ENCODE assay signal across 31 cellular contexts in the genomic region with DNA sequence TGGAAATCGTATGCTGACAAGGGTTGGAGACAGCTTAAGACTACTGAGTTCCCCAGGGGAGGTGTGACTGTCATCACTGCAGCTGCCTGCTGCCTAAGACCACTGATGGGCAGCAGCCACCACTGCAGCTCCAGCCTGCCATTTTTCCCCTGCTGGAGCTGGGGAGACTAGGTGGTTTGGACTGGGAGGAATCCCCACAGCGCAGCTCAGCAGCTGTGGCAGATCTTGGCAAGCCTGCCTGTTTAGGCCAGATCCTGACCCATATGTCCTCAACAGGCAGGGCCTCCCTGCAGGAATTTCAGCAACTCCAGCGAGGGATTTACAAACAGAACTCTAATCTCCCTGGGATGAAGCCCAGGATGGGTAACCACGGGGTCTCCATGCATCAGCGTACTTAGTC.
A peak's percentile ranks its signal among the peaks of the same experiment; 100 is the strongest.
DNase-seq lines count a peak whose midpoint lies in the region; ATAC-seq, FAIRE-seq and TF ChIP-seq lines count a peak whose summit lies in the region.
"Had no signal": no experiment of that assay in that cellular context is flagged by ENCODE, and none has a peak within 500 bp of the region (broad histone marks: within the 10 kb centered on the region; RNA-seq: fewer than 3 reads in every experiment).

No MANE protein-coding gene starts in this region.

- H2AK5ac ChIP-seq in H9 (ENCODE audit: insufficient read length, low read length) (no peak overlapping the region), H1 (ENCODE audit: low read depth, low read length) (no peak overlapping the region), mesendoderm (ENCODE audit: low read length) (no peak overlapping the region)

- no peaks in the 10 kb centered on the region; a peak in 2 of 5 replicates for H3K9me3 Mint-ChIP-seq in H9
- H3K9me3 Mint-ChIP-seq in stimulated activated memory B cell treated with anti-CD40 and anti-IgM and Interleukin-4, amounts not matched to agents 10 μg/mL and 1 μg/mL and 100 μg/mL, for 72 hours = peaks cover 25% of the 10 kb centered on the region
- H3K9me3 Mint-ChIP-seq: brain had no signal

- no peak for TF ChIP-seq POLR2A in H1 (IDR thresholded peaks at IDR 0.05; ENCODE audit: control extremely low read depth in 1 of 2, low read depth in 2 of 2, low read length in 2 of 2)

- no peak overlapping the region for H3K4me3 Mint-ChIP-seq in H9
- H3K4me3 Mint-ChIP-seq in stimulated activated memory B cell treated with anti-CD40 and anti-IgM and Interleukin-4, amounts not matched to agents 10 μg/mL and 1 μg/mL and 100 μg/mL, for 72 hours = no peak overlapping the region
- H3K4me3 Mint-ChIP-seq: activated T-cell treated with anti-CD3 and anti-CD28 coated beads, Interleukin-2, amount 50 U/mL, for 4 hours; brain; CD8-positive, alpha-beta T cell had no signal

- H3K4me1 Mint-ChIP-seq in H9 = peaks cover 10 to 11% of the 10 kb centered on the region in 2 experiments
- no peaks in the 10 kb centered on the region for H3K4me1 Mint-ChIP-seq in stimulated activated memory B cell treated with anti-CD40 and anti-IgM and Interleukin-4, amounts not matched to agents 10 μg/mL and 1 μg/mL and 100 μg/mL, for 72 hours
- H3K4me1 Mint-ChIP-seq: brain had no signal

- DNase-seq in DMS53 (lab: John Stamatoyannopoulos, UW) (peak; percentile 0), DMS53 treated with DMSO at 0.1 percent for 48 hours (lab: John Stamatoyannopoulos, UW; ENCODE audit: unreplicated experiment) (no peak), H9 (peak; percentile 87), H1 (ENCODE audit: low read depth in 1 of 2, low spot score in 2 of 2) (peak in 1 of 2 experiments; percentile 19), mesendoderm (peak; percentile 78), NCI-H1048 (lab: John Stamatoyannopoulos, UW) (no peak), NCI-H526 treated with DMSO at 0.1 percent for 48 hours (lab: John Stamatoyannopoulos, UW) (no peak)
- DNase-seq: 8988T; activated CD4-positive, alpha-beta T cell treated with anti-CD3 and anti-CD28 coated beads for 4 hours; activated naive CD4-positive, alpha-beta T cell treated with Interleukin-2 at 50 U/mL for 16 hours; activated T-cell treated with anti-CD3 and anti-CD28 coated beads, Interleukin-2, amount 50 U/mL, for 4 hours; adrenal gland; AML-193; CD8-positive, alpha-beta T cell; DND-41; effector CD4-positive, alpha-beta T cell; foreskin melanocyte; GM23248; NCI-H1092 treated with DMSO at 0.1 percent for 48 hours; NCI-H2029 treated with DMSO at 0.1 percent for 48 hours; NCI-H226; NK-92 treated with Interleukin-12 subunit alpha and Interleukin-12 subunit beta, amount 100 ng/mL, for 24 hours; stimulated activated CD4-positive, alpha-beta T cell treated with anti-CD3 and anti-CD28 coated beads, Interleukin-15, amount 100 ng/mL, for 24 hours; stomach had no signal

- no peak overlapping the region for H3T11ph ChIP-seq in H9 (ENCODE audit: low read length)

- H3K4me1 ChIP-seq in H9 (ENCODE audit: insufficient read depth, low read length) = no peaks in the 10 kb centered on the region
- no peaks in the 10 kb centered on the region for H3K4me1 ChIP-seq in H1 (replicated peaks in 1 of 4; ENCODE audit: control insufficient read depth in 3 of 4, insufficient read depth in 4 of 4, low read length in 3 of 4)
- H3K4me1 ChIP-seq in mesendoderm (ENCODE audit: control insufficient read depth, low read depth, low read length) = no peaks in the 10 kb centered on the region
- H3K4me1 ChIP-seq: adrenal gland, stomach, tibial nerve had no signal

- POLR2A ChIA-PET in H1 (lab: Charles Lee; ENCODE audit: partially characterized antibody) = no interaction called here

- H4K8ac ChIP-seq in H9 (replicated peaks; ENCODE audit: insufficient read length, low read depth, low read length) = no peak overlapping the region
- peak overlapping the region; percentile 31; the same call in 1 of the 2 replicates for H4K8ac ChIP-seq in H1 (ENCODE audit: extremely low read depth, insufficient read depth, low read length)
- no peak overlapping the region for H4K8ac ChIP-seq in mesendoderm (ENCODE audit: low read depth, low read length)

- H3K79me1 ChIP-seq in H9 (ENCODE audit: insufficient read depth, low read depth, low read length, poor library complexity, severe bottlenecking) = no peaks in the 10 kb centered on the region
- no peaks in the 10 kb centered on the region for H3K79me1 ChIP-seq in H1 (ENCODE audit: low read depth, low read length)
- H3K79me1 ChIP-seq in mesendoderm (ENCODE audit: low read length) = no peaks in the 10 kb centered on the region

- no peaks in the 10 kb centered on the region for H3K9me3 ChIP-seq in H9 (ENCODE audit: control insufficient read depth, low read depth, low read length)
- no peaks in the 10 kb centered on the region for H3K9me3 ChIP-seq in H1 (ENCODE audit: insufficient read depth in 2 of 2, low read depth in 1 of 2, low read length in 1 of 2)
- H3K9me3 ChIP-seq: adrenal gland, tibial nerve had no signal

- no peaks in the 10 kb centered on the region for H3K27me3 ChIP-seq in H9 (ENCODE audit: insufficient read depth, low read length)
- no peaks in the 10 kb centered on the region for H3K27me3 ChIP-seq in H1 (replicated peaks in 1 of 4; ENCODE audit: control insufficient read depth in 3 of 4, extremely low read depth in 1 of 4, insufficient read depth in 3 of 4, low read length in 3 of 4)
- no peaks in the 10 kb centered on the region for H3K27me3 ChIP-seq in mesendoderm (ENCODE audit: insufficient read depth, low read length, poor library complexity)
- H3K27me3 ChIP-seq: adrenal gland, stomach, tibial nerve had no signal

- H2AFZ ChIP-seq in H9 (ENCODE audit: low read length) (no peak overlapping the region), H1 (ENCODE audit: low read length) (peak overlapping the region; percentile 85)
- H2AFZ ChIP-seq: GM23248 had no signal

- no peak for TF ChIP-seq EP300 in H1 (IDR thresholded peaks at IDR 0.05; ENCODE audit: borderline replicate concordance in 1 of 2, low read depth in 2 of 2, low read length in 2 of 2)

- no peaks in the 10 kb centered on the region for H4K20me1 ChIP-seq in H9 (ENCODE audit: control insufficient read depth, insufficient read depth, insufficient read length)
- H4K20me1 ChIP-seq in H1 (replicated peaks in 1 of 2; ENCODE audit: control insufficient read depth in 1 of 2, insufficient read depth in 2 of 2, low read length in 2 of 2) = no peaks in the 10 kb centered on the region

- H3K4me2 ChIP-seq in H9 (ENCODE audit: insufficient read depth, insufficient read length, low read length) (no peak overlapping the region), H1 (ENCODE audit: insufficient read depth in 1 of 2, low read depth in 2 of 2, low read length in 2 of 2) (no peak overlapping the region), mesendoderm (ENCODE audit: low read length) (no peak overlapping the region)

- CTCF ChIA-PET in H1 (lab: Charles Lee; ENCODE audit: partially characterized antibody) = interaction anchor here (1.0 to 1.8 kb wide), 6 partner anchors 9 to 335 kb away, joined by 3 to 6 read pairs (median 3); no protein-coding TSS in a partner anchor

- no peak overlapping the region for H3K18ac ChIP-seq in H9 (ENCODE audit: insufficient read length, low read depth, low read length)
- H3K18ac ChIP-seq in H1 (ENCODE audit: extremely low read depth, low read length) = no peak overlapping the region
- H3K18ac ChIP-seq in mesendoderm (ENCODE audit: low read length) = no peak overlapping the region

- peak; percentile 28 for FAIRE-seq in H1 (lab: Jason Lieb, UNC)
- FAIRE-seq: keratinocyte had no signal

- H2BK12ac ChIP-seq in H9 (ENCODE audit: insufficient read length, low read depth, low read length) (no peak overlapping the region), H1 (ENCODE audit: low read depth, low read length) (no peak overlapping the region)

- no CpG with 5 or more reads among the region's 5 CpGs for WGBS in H9 (ENCODE audit: extremely low coverage, insufficient read length, low lambda C conversion rate)
- WGBS in H1 (ENCODE audit: extremely low coverage in 1 of 2, insufficient coverage in 1 of 2, insufficient read length in 1 of 2, insufficient replicate concordance in 2 of 2, low coverage in 1 of 2, low lambda C conversion rate in 2 of 2, missing lambda C conversion rate in 1 of 2), 2 experiments = 85% methylated on average over 5 of the region's 5 CpGs; no CpG with 5 or more reads in 1 of the 2 experiments
- WGBS in mesendoderm (ENCODE audit: extremely low coverage, insufficient coverage, low lambda C conversion rate) = no CpG with 5 or more reads among the region's 5 CpGs

- no peak overlapping the region for H2BK20ac ChIP-seq in H9 (ENCODE audit: low read depth, low read length, poor library complexity, severe bottlenecking)
- no peak overlapping the region for H2BK20ac ChIP-seq in H1 (ENCODE audit: low read length)

- no peak overlapping the region for H2BK5ac ChIP-seq in H9 (ENCODE audit: insufficient read length, low read length)
- peak overlapping the region; percentile 24; the same call in 1 of the 2 replicates for H2BK5ac ChIP-seq in H1 (ENCODE audit: low read depth, low read length)
- no peak overlapping the region for H2BK5ac ChIP-seq in mesendoderm (ENCODE audit: low read length)

- H3K56ac ChIP-seq in H9 (ENCODE audit: insufficient read length, low read depth, low read length) = no peak overlapping the region
- no peak overlapping the region for H3K56ac ChIP-seq in H1 (replicated peaks; ENCODE audit: insufficient read length, low read depth, low read length)
- H3K56ac ChIP-seq in mesendoderm (ENCODE audit: low read length) = no peak overlapping the region

- H3K9ac ChIP-seq in H9 (ENCODE audit: extremely low read depth, insufficient read length, low read length) = no peak overlapping the region
- H3K9ac ChIP-seq in H1 (replicated peaks in 1 of 4; ENCODE audit: extremely low read depth in 1 of 4, low read depth in 3 of 4, low read length in 3 of 4) = no peak overlapping the region
- H3K9ac ChIP-seq in mesendoderm (ENCODE audit: low read length) = no peak overlapping the region
- H3K9ac ChIP-seq: GM23248 had no signal

- H3K4me3 ChIP-seq in H1 (ENCODE audit: extremely low read depth in 1 of 4, insufficient read depth in 2 of 4, low read depth in 3 of 4, low read length in 4 of 4) (no peak overlapping the region), mesendoderm (ENCODE audit: low read length) (no peak overlapping the region)
- H3K4me3 ChIP-seq: adrenal gland, GM23248, lung, stomach, tibial nerve had no signal

- H3K14ac ChIP-seq in H9 (ENCODE audit: insufficient read depth, low read length) = no peak overlapping the region
- H3K14ac ChIP-seq in H1 (ENCODE audit: insufficient read length) = no peak overlapping the region

- no peak for ATAC-seq in stimulated activated memory B cell treated with anti-CD40 and anti-IgM and Interleukin-4, amounts not matched to agents 10 μg/mL and 1 μg/mL and 100 μg/mL, for 72 hours
- ATAC-seq: activated T-cell treated with anti-CD3 and anti-CD28 coated beads, Interleukin-2, amount 50 U/mL, for 4 hours; CD8-positive, alpha-beta T cell; esophagus mucosa; Panc1 had no signal

- H3K27ac ChIP-seq in H9 (ENCODE audit: insufficient read length, low read depth, low read length) = no peak overlapping the region
- H3K27ac ChIP-seq in H1 (ENCODE audit: low read depth, low read length) = no peak overlapping the region
- H3K27ac ChIP-seq in mesendoderm (ENCODE audit: low read depth, low read length) = no peak overlapping the region
- H3K27ac ChIP-seq: adrenal gland, GM23248, stomach, tibial nerve had no signal

- H3K4ac ChIP-seq in H9 (ENCODE audit: low read depth, low read length) (no peak overlapping the region), H1 (replicated peaks; ENCODE audit: insufficient read length, low read depth, low read length) (no peak overlapping the region), mesendoderm (ENCODE audit: low read depth, low read length) (no peak overlapping the region)

- no peaks in the 10 kb centered on the region for H3K23me2 ChIP-seq in H9 (ENCODE audit: insufficient read length, low read depth, low read length, poor library complexity, severe bottlenecking)
- no peaks in the 10 kb centered on the region for H3K23me2 ChIP-seq in H1 (ENCODE audit: low read depth, low read length)

- peak; percentile 59 to 72 for TF ChIP-seq RAD21 in H1 (IDR thresholded peaks at IDR 0.05 in 1 of 2, conservative IDR thresholded peaks at IDR 0.05 in 1 of 2; ENCODE audit: low read depth in 2 of 2, low read length in 2 of 2)

- H3K23ac ChIP-seq in H9 (ENCODE audit: insufficient read length, low read depth, low read length) (no peak overlapping the region), H1 (ENCODE audit: insufficient read length) (no peak overlapping the region), mesendoderm (ENCODE audit: low read length) (no peak overlapping the region)

- TF ChIP-seq CTCF in H9 (conservative IDR thresholded peaks at IDR 0.05) = peak; percentile 59
- TF ChIP-seq CTCF in H1 (IDR thresholded peaks at IDR 0.05; ENCODE audit: control extremely low read depth in 1 of 3, insufficient read depth in 1 of 3, low read depth in 1 of 3, low read length in 3 of 3) = peak; percentile 55 to 66 (median 65)

- H3K36me3 ChIP-seq in H1 (ENCODE audit: control insufficient read depth in 2 of 4, insufficient read depth in 4 of 4, low read length in 3 of 4) (no peaks in the 10 kb centered on the region), mesendoderm (ENCODE audit: control insufficient read depth, insufficient read depth, low read length) (no peaks in the 10 kb centered on the region)
- H3K36me3 ChIP-seq: adrenal gland, stomach, tibial nerve had no signal

- peaks cover 0 to 7% (median 0%) of the 10 kb centered on the region in 3 experiments; a peak in 2 of 7 replicates for H3K36me3 Mint-ChIP-seq in H9 (ENCODE audit: insufficient read depth in 1 of 3, low read depth in 3 of 3)
- no peaks in the 10 kb centered on the region for H3K36me3 Mint-ChIP-seq in stimulated activated memory B cell treated with anti-CD40 and anti-IgM and Interleukin-4, amounts not matched to agents 10 μg/mL and 1 μg/mL and 100 μg/mL, for 72 hours
- H3K36me3 Mint-ChIP-seq: brain; CD8-positive, alpha-beta T cell had no signal

- H3K79me2 ChIP-seq in H9 (ENCODE audit: insufficient read depth, low read length) (no peaks in the 10 kb centered on the region), H1 (ENCODE audit: control insufficient read depth in 1 of 2, insufficient read depth in 2 of 2, low read length in 2 of 2) (no peaks in the 10 kb centered on the region), mesendoderm (ENCODE audit: control insufficient read depth, insufficient read depth, low read length) (no peaks in the 10 kb centered on the region)

- H4K91ac ChIP-seq in H9 (ENCODE audit: insufficient read length, low read depth, low read length) = no peak overlapping the region
- H4K91ac ChIP-seq in H1 (replicated peaks; ENCODE audit: insufficient read length, low read length) = no peak overlapping the region

- no peaks in the 10 kb centered on the region for H3K27me3 Mint-ChIP-seq in H9 (ENCODE audit: low read depth)
- H3K27me3 Mint-ChIP-seq in stimulated activated memory B cell treated with anti-CD40 and anti-IgM and Interleukin-4, amounts not matched to agents 10 μg/mL and 1 μg/mL and 100 μg/mL, for 72 hours = no peaks in the 10 kb centered on the region

- H2BK15ac ChIP-seq in H9 (ENCODE audit: low read depth, low read length) (no peak overlapping the region), H1 (ENCODE audit: low read length) (no peak overlapping the region), mesendoderm (replicated peaks; ENCODE audit: low read depth) (no peak overlapping the region)

- no peak overlapping the region for H4K5ac ChIP-seq in H9 (ENCODE audit: insufficient read length, low read depth, low read length)
- H4K5ac ChIP-seq in H1 (ENCODE audit: insufficient read length, low read depth, low read length) = no peak overlapping the region
- H4K5ac ChIP-seq in mesendoderm (ENCODE audit: low read length) = no peak overlapping the region

- 0 out of 7 replicates have a peak overlapping the region, but pooled peaks of 1 of the 3 experiments have one; percentile 69 for H3K27ac Mint-ChIP-seq in H9
- no peak overlapping the region for H3K27ac Mint-ChIP-seq in stimulated activated memory B cell treated with anti-CD40 and anti-IgM and Interleukin-4, amounts not matched to agents 10 μg/mL and 1 μg/mL and 100 μg/mL, for 72 hours
- H3K27ac Mint-ChIP-seq: brain; CD8-positive, alpha-beta T cell had no signal

- H2BK120ac ChIP-seq in H9 (ENCODE audit: low read depth, low read length, poor library complexity, severe bottlenecking) (no peak overlapping the region), H1 (replicated peaks; ENCODE audit: low read depth, low read length) (no peak overlapping the region), mesendoderm (ENCODE audit: low read depth, low read length) (no peak overlapping the region)

Comparison
In these comparisons a context has a peak if more than half of its experiments do, and no peak if none do; other contexts are left out.
1. DNase-seq: peak in DMS53 (single experiment), H9 (single experiment) and mesendoderm (single experiment); none in DMS53 treated with DMSO at 0.1 percent for 48 hours (single experiment), NCI-H1048 (single experiment) and NCI-H526 treated with DMSO at 0.1 percent for 48 hours (single experiment).